Comparison of ENCODE assay signal across 15 cellular contexts in the genomic region with DNA sequence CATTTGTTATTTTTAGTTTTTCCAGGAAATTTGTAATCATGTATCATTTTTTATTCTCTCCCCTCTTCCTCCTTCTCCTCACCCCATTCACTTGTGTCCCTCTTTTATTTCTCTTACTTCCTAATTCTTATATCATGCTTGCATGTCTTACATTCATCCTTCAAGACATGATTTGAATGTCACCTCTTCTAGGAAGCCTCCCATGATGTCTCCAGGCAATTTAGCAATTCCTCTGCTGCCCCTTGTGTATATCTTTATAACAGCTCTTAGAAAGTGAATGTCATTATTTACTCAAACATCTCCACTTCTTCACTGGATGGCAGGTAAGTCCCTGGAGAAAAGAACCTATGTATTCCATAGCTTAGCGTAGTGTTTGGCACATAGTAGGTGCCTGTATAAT. TPM values are rescaled to one million over a fixed set of nuclear protein-coding genes. Genes with fewer than 3 reads are reported as not detected.
DNase-seq lines count a peak whose midpoint lies in the region; ATAC-seq and TF ChIP-seq lines count a peak whose summit lies in the region.
"Had no signal": no experiment of that assay in that cellular context is flagged by ENCODE, and none has a peak within 500 bp of the region (broad histone marks: within the 10 kb centered on the region; RNA-seq: fewer than 3 reads in every experiment).

No MANE protein-coding gene starts in this region.

- intact Hi-C loops in posterior vena cava (cut with DNase I) = no loop called here

- DNase-seq in ACHN = peak; percentile 52
- DNase-seq in HCEC 1CT = peak; percentile 17
- no peak for DNase-seq in foreskin fibroblast
- no peak for DNase-seq in C1 segment of cervical spinal cord (lab: John Stamatoyannopoulos, UW)
- no peak for DNase-seq in posterior vena cava (ENCODE audit: low spot score)
- no peak for DNase-seq in activated T-cell treated with anti-CD3 and anti-CD28 coated beads, Interleukin-2, amount 50 U/mL, for 48 hours
- DNase-seq: activated CD4-positive, alpha-beta T cell treated with anti-CD3 and anti-CD28 coated beads for 48 hours; gastrocnemius medialis; NCI-H1417 treated with DMSO at 0.1 percent for 48 hours; pancreas; testis had no signal

- ATAC-seq in SK-N-SH treated with all-trans-retinoic acid at 6 μM for 48 hours (no peak), GM21576 (IDR thresholded peaks at IDR 0.05; ENCODE audit: unreplicated experiment) (no peak)
- ATAC-seq: gastrocnemius medialis had no signal

- in situ Hi-C loops in ACHN (cut with HindIII; ENCODE audit: low pct_ligation_motif_present, low pct_unique_long_range_greater_than_20kb, low sequenced_read_pairs) = no loop called here

- H3K4me3 ChIP-seq in foreskin fibroblast (ENCODE audit: low read depth in 1 of 2, low read length in 2 of 2) = no peak overlapping the region
- H3K4me3 ChIP-seq: BLaER1, gastrocnemius medialis, pancreas, testis had no signal

- peak; percentile 5 for TF ChIP-seq CTCF in foreskin fibroblast (IDR thresholded peaks at IDR 0.05; ENCODE audit: low read depth, low read length)

TF ChIP-seq in SK-N-SH treated with all-trans-retinoic acid at 6 μM for 48 hours, 23 proteins besides CTCF, POLR2A, EP300 and RAD21:
- TF ChIP-seq, protein P1, sequence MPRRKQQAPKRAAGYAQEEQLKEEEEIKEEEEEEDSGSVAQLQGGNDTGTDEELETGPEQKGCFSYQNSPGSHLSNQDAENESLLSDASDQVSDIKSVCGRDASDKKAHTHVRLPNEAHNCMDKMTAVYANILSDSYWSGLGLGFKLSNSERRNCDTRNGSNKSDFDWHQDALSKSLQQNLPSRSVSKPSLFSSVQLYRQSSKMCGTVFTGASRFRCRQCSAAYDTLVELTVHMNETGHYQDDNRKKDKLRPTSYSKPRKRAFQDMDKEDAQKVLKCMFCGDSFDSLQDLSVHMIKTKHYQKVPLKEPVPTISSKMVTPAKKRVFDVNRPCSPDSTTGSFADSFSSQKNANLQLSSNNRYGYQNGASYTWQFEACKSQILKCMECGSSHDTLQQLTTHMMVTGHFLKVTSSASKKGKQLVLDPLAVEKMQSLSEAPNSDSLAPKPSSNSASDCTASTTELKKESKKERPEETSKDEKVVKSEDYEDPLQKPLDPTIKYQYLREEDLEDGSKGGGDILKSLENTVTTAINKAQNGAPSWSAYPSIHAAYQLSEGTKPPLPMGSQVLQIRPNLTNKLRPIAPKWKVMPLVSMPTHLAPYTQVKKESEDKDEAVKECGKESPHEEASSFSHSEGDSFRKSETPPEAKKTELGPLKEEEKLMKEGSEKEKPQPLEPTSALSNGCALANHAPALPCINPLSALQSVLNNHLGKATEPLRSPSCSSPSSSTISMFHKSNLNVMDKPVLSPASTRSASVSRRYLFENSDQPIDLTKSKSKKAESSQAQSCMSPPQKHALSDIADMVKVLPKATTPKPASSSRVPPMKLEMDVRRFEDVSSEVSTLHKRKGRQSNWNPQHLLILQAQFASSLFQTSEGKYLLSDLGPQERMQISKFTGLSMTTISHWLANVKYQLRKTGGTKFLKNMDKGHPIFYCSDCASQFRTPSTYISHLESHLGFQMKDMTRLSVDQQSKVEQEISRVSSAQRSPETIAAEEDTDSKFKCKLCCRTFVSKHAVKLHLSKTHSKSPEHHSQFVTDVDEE (CRISPR knock-in tag; IDR thresholded peaks at IDR 0.05) = no peak
- TF ChIP-seq TOX (CRISPR knock-in tag; IDR thresholded peaks at IDR 0.05; ENCODE audit: borderline replicate concordance) = no peak
- no peak for TF ChIP-seq SNAI2 (CRISPR knock-in tag; IDR thresholded peaks at IDR 0.05)
- TF ChIP-seq, protein P2, sequence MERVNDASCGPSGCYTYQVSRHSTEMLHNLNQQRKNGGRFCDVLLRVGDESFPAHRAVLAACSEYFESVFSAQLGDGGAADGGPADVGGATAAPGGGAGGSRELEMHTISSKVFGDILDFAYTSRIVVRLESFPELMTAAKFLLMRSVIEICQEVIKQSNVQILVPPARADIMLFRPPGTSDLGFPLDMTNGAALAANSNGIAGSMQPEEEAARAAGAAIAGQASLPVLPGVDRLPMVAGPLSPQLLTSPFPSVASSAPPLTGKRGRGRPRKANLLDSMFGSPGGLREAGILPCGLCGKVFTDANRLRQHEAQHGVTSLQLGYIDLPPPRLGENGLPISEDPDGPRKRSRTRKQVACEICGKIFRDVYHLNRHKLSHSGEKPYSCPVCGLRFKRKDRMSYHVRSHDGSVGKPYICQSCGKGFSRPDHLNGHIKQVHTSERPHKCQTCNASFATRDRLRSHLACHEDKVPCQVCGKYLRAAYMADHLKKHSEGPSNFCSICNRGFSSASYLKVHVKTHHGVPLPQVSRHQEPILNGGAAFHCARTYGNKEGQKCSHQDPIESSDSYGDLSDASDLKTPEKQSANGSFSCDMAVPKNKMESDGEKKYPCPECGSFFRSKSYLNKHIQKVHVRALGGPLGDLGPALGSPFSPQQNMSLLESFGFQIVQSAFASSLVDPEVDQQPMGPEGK (CRISPR knock-in tag; IDR thresholded peaks at IDR 0.05; ENCODE audit: borderline replicate concordance) = no peak
- TF ChIP-seq ZFP3 (CRISPR knock-in tag; IDR thresholded peaks at IDR 0.05) = peak; percentile 80
TF ChIP-seq in SK-N-SH treated with all-trans-retinoic acid at 6 μM for 48 hours: peak in this region for 1.

RNA-seq across cellular contexts. Expression of a gene that starts 7.8 kb away (rescaled TPM):
- not detected for total RNA-seq in posterior vena cava
- total RNA-seq: gastrocnemius medialis, NCI-H460 had no signal

Comparison
In these comparisons a context has a peak if more than half of its experiments do, and no peak if none do; other contexts are left out.
1. DNase-seq: peak in ACHN (single experiment) and HCEC 1CT (single experiment); none in foreskin fibroblast (0 of 2), C1 segment of cervical spinal cord (0 of 14), posterior vena cava (single experiment) and activated T-cell treated with anti-CD3 and anti-CD28 coated beads, Interleukin-2, amount 50 U/mL, for 48 hours (0 of 2).